In genomic region chr16:11795887-11796226, GRCh38 we compare ENCODE assay signal across 8 cellular contexts. TPM values are rescaled to one million over a fixed set of nuclear protein-coding genes. Genes with fewer than 3 reads are reported as not detected.
A peak's percentile ranks its signal among the peaks of the same experiment; 100 is the strongest.
DNase-seq lines count a peak whose midpoint lies in the region; FAIRE-seq and TF ChIP-seq lines count a peak whose summit lies in the region.

No MANE protein-coding gene starts in this region.

- peaks cover 15% of the 10 kb centered on the region for H3K36me3 ChIP-seq in BE2C
- no peaks in the 10 kb centered on the region; the same call in 1 of the 2 replicates for H3K36me3 ChIP-seq in MM.1S (replicated peaks; ENCODE audit: insufficient read depth, low read length)

- intact Hi-C loops in dorsolateral prefrontal cortex (cut with DNase I) = loop anchor here (5.0 to 10.0 kb wide), 2 partner anchors 119 to 129 kb away; partner anchors contain the start of genes SNN (in 2 of the 2) and GSPT1 (in 1 of the 2)

- peak overlapping the region; percentile 92 for H3K4me3 Mint-ChIP-seq in nephron progenitor cell

- peak overlapping the region; percentile 83 for H3K27ac Mint-ChIP-seq in nephron progenitor cell

- no peaks in the 10 kb centered on the region for H3K9me2 ChIP-seq in MM.1S (replicated peaks; ENCODE audit: insufficient read depth, low read length)

- H3F3A ChIP-seq in MM.1S (ENCODE audit: insufficient read depth, low read length) = peaks cover 27% of the 10 kb centered on the region

- H3K27ac ChIP-seq in MM.1S (ENCODE audit: low read length) (peak overlapping the region; percentile 77; the same call in 1 of the 2 replicates), dorsolateral prefrontal cortex (peak overlapping the region in 55 of 59 donors; percentile 47 to 99 (median 93))

- H3K4me1 Mint-ChIP-seq in nephron progenitor cell = peaks cover 78% of the 10 kb centered on the region

- H3K9me3 Mint-ChIP-seq in nephron progenitor cell = no peaks in the 10 kb centered on the region

- TF ChIP-seq CTCF in BE2C (IDR thresholded peaks at IDR 0.05; ENCODE audit: low read depth, low read length) (no peak), MM.1S (IDR thresholded peaks at IDR 0.05; ENCODE audit: low read length) (no peak), dorsolateral prefrontal cortex (IDR thresholded peaks at IDR 0.05 in 54 of 56, conservative IDR thresholded peaks at IDR 0.05 in 2 of 56; ENCODE audit: low read depth in 1 of 56, partially characterized antibody in 56 of 56) (no peak), nephron progenitor cell (IDR thresholded peaks at IDR 0.05) (no peak)

- DNase-seq in BE2C (no peak), MM.1S (no peak), dorsolateral prefrontal cortex (no peak), nephron progenitor cell (no peak), HT-29 (ENCODE audit: low spot score) (no peak), dedifferentiated amniotic fluid mesenchymal stem cell (ENCODE audit: extremely low spot score) (no peak), DMS79 (lab: John Stamatoyannopoulos, UW) (no peak), HTR-8/SVneo (ENCODE audit: insufficient read length, low spot score) (no peak)

- no peak overlapping the region for H2AFZ ChIP-seq in MM.1S (ENCODE audit: low read length)

- peak overlapping the region; percentile 97 for H3K4me3 ChIP-seq in BE2C (ENCODE audit: low read depth, low read length)
- peak overlapping the region; percentile 82 for H3K4me3 ChIP-seq in MM.1S (ENCODE audit: low read length)
- peak overlapping the region; percentile 51 to 98 (median 90) for H3K4me3 ChIP-seq in dorsolateral prefrontal cortex

- H3K9me3 ChIP-seq in BE2C (no peaks in the 10 kb centered on the region), MM.1S (replicated peaks; ENCODE audit: insufficient read depth, low read length) (no peaks in the 10 kb centered on the region)

- H3K36me3 Mint-ChIP-seq in nephron progenitor cell (ENCODE audit: low read depth) = peaks cover 20% of the 10 kb centered on the region

- no peak for FAIRE-seq in HTR-8/SVneo (lab: Jason Lieb, UNC)

- no peaks in the 10 kb centered on the region for H3K27me3 ChIP-seq in BE2C
- H3K27me3 ChIP-seq in MM.1S (replicated peaks; ENCODE audit: insufficient read depth, low read length) = no peaks in the 10 kb centered on the region
- H3K27me3 ChIP-seq in dorsolateral prefrontal cortex = no peaks in the 10 kb centered on the region

- peaks cover 16% of the 10 kb centered on the region for H4K20me1 ChIP-seq in MM.1S (ENCODE audit: insufficient read depth, low read length)

- H3K4me2 ChIP-seq in MM.1S (ENCODE audit: low read depth, low read length) = peak overlapping the region; percentile 95

- no peaks in the 10 kb centered on the region for H3K27me3 Mint-ChIP-seq in nephron progenitor cell (ENCODE audit: low read depth, poor library complexity)

- peaks cover 87% of the 10 kb centered on the region for H3K79me2 ChIP-seq in MM.1S (ENCODE audit: low read length)

- H3K9ac ChIP-seq in MM.1S (ENCODE audit: low read length) = peak overlapping the region; percentile 96

- peaks cover 9% of the 10 kb centered on the region for H3K4me1 ChIP-seq in BE2C
- H3K4me1 ChIP-seq in MM.1S (ENCODE audit: low read length) = peaks cover 20% of the 10 kb centered on the region

RNA-seq across cellular contexts. Expression of gene ZC3H7A, which starts 1.2 kb away (rescaled TPM):
- polyA plus RNA-seq in BE2C (2012; ENCODE audit: insufficient read depth, insufficient read length, low read depth) = 40.1 TPM
- total RNA-seq in dorsolateral prefrontal cortex = 10 to 100 TPM; 40.0 to 83.3 (median 56.8) TPM
- 11.4 and 14.2 TPM in 2 replicates for total RNA-seq in HT-29 (2014; rRNA removed; shearing (Covaris generic))

RNA-seq across cellular contexts. Expression of gene TXNDC11, which starts 53.2 kb away (rescaled TPM):
- 20.2 TPM for polyA plus RNA-seq in BE2C (2012; ENCODE audit: insufficient read depth, insufficient read length, low read depth)
- 10 to 100 TPM; 16.0 to 38.5 (median 26.0) TPM for total RNA-seq in dorsolateral prefrontal cortex
- total RNA-seq in HT-29 (2014; rRNA removed; shearing (Covaris generic)) = 43.2 and 49.3 TPM in 2 replicates

RNA-seq across cellular contexts. Expression of gene RSL1D1, which starts 55.5 kb away (rescaled TPM):
- polyA plus RNA-seq in BE2C (2012; ENCODE audit: insufficient read depth, insufficient read length, low read depth) = 264 TPM
- 10 to 100 TPM; 43.9 to 94.5 (median 65.1) TPM for total RNA-seq in dorsolateral prefrontal cortex
- total RNA-seq in HT-29 (2014; rRNA removed; shearing (Covaris generic)) = 44.6 and 47.1 TPM in 2 replicates
